ENCODE assay signal across 1 cellular context in the genomic region with DNA sequence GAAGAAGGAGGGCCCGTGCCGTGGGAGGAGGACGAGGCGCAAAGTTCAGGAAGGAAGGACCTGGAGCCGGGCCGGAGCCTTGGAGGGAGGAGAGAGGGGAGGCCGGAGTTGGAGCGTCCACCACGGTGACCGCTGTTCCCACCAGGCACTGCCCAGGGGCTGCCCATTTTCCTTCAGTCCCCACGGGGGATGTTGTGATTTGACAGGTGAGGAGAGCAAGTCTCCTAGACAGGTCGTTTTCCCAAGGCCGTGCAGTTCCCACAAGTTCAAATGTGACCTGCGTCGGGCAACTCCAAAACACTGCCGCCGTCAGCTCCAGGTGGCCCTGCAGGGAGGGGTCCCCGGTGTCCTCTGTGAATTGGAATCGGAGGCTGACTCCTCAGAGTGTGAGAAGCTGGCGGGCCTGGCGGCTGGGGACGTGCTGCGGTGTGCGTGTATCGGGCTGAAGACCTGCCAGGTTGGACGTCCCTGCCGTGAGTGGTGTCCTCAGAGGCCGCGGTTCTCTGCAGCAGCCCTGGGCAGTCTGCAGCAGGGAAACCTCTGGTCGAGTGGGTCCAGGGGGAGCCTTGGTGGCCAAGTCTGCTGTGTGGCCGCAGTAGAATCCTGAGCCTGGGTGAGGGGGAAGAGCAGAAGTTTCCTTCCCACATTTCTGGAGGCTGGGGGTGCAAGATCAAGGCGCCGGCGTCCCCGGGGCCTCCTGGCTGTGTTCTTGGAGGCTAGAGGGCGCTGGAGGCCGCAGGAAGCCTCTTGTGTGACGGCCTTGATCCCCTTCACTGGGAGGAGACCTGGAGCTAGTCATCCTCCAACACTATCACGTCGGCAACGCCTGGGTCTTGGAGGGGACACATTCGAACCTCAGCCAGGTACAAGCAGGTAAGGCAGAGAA.
A peak's percentile ranks its signal among the peaks of the same experiment; 100 is the strongest.
TF ChIP-seq lines count a peak whose summit lies in the region.

No MANE protein-coding gene starts in this region.

TF ChIP-seq in HepG2, 621 proteins besides CTCF, POLR2A, EP300 and RAD21 (continued from another document and continues in another):
- TF ChIP-seq, protein P1, sequence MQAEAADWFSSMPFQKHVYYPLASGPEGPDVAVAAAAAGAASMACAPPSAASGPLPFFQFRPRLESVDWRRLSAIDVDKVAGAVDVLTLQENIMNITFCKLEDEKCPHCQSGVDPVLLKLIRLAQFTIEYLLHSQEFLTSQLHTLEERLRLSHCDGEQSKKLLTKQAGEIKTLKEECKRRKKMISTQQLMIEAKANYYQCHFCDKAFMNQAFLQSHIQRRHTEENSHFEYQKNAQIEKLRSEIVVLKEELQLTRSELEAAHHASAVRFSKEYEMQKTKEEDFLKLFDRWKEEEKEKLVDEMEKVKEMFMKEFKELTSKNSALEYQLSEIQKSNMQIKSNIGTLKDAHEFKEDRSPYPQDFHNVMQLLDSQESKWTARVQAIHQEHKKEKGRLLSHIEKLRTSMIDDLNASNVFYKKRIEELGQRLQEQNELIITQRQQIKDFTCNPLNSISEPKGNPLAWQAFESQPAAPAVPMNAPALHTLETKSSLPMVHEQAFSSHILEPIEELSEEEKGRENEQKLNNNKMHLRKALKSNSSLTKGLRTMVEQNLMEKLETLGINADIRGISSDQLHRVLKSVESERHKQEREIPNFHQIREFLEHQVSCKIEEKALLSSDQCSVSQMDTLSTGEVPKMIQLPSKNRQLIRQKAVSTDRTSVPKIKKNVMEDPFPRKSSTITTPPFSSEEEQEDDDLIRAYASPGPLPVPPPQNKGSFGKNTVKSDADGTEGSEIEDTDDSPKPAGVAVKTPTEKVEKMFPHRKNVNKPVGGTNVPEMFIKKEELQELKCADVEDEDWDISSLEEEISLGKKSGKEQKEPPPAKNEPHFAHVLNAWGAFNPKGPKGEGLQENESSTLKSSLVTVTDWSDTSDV (CRISPR knock-in tag; IDR thresholded peaks at IDR 0.05): no peak
- TF ChIP-seq, protein P2, sequence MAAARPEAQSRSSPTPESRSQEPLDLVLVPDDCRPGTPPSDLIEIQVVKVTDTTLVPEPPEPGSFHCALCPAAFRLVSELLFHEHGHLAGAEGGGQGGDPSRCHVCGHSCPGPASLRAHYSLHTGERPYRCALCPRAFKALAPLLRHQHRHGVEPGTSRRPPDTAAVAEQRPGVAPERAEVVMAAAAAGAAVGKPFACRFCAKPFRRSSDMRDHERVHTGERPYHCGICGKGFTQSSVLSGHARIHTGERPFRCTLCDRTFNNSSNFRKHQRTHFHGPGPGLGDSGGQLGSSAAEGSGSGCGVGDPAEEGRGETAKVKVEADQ (CRISPR knock-in tag; IDR thresholded peaks at IDR 0.05; ENCODE audit: borderline replicate concordance): no peak
- TF ChIP-seq KAT7 (CRISPR knock-in tag; IDR thresholded peaks at IDR 0.05; ENCODE audit: borderline replicate concordance): 0 out of 2 replicates have a peak, but pooled peaks have one; percentile 33
- no peak for TF ChIP-seq TBL1XR1 (IDR thresholded peaks at IDR 0.05; ENCODE audit: borderline replicate concordance, low read length, partially characterized antibody)
- no peak; the same call in 1 of the 2 replicates for TF ChIP-seq ZNF563 (CRISPR knock-in tag; IDR thresholded peaks at IDR 0.05)
- no peak for TF ChIP-seq ZNF652 (CRISPR knock-in tag; IDR thresholded peaks at IDR 0.05; ENCODE audit: borderline replicate concordance, low read depth)
- TF ChIP-seq MZF1 (CRISPR knock-in tag; IDR thresholded peaks at IDR 0.05; ENCODE audit: borderline replicate concordance): no peak
- TF ChIP-seq SIX4 (CRISPR knock-in tag; IDR thresholded peaks at IDR 0.05): no peak
- TF ChIP-seq, protein P3, sequence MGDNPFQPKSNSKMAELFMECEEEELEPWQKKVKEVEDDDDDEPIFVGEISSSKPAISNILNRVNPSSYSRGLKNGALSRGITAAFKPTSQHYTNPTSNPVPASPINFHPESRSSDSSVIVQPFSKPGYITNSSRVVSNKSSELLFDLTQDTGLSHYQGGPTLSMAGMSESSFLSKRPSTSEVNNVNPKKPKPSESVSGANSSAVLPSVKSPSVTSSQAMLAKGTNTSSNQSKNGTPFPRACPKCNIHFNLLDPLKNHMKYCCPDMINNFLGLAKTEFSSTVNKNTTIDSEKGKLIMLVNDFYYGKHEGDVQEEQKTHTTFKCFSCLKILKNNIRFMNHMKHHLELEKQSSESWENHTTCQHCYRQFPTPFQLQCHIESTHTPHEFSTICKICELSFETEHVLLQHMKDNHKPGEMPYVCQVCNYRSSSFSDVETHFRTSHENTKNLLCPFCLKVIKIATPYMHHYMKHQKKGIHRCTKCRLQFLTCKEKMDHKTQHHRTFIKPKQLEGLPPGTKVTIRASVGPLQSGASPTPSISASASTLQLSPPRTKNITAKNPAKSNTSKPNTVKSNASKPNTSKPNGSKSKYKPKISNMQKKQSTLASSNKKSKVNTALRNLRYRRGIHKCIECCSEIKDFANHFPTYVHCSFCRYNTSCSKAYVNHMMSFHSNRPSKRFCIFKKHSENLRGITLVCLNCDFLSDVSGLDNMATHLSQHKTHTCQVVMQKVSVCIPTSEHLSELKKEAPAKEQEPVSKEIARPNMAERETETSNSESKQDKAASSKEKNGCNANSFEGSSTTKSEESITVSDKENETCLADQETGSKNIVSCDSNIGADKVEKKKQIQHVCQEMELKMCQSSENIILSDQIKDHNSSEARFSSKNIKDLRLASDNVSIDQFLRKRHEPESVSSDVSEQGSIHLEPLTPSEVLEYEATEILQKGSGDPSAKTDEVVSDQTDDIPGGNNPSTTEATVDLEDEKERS (CRISPR knock-in tag; IDR thresholded peaks at IDR 0.05): no peak
- peak; percentile 35; the same call in 1 of the 2 replicates for TF ChIP-seq FOXK1 (CRISPR knock-in tag; IDR thresholded peaks at IDR 0.05; ENCODE audit: borderline replicate concordance, low read depth)
- TF ChIP-seq CREM (IDR thresholded peaks at IDR 0.05): no peak
- TF ChIP-seq CREM (CRISPR knock-in tag; IDR thresholded peaks at IDR 0.05): no peak
- TF ChIP-seq, protein P4, sequence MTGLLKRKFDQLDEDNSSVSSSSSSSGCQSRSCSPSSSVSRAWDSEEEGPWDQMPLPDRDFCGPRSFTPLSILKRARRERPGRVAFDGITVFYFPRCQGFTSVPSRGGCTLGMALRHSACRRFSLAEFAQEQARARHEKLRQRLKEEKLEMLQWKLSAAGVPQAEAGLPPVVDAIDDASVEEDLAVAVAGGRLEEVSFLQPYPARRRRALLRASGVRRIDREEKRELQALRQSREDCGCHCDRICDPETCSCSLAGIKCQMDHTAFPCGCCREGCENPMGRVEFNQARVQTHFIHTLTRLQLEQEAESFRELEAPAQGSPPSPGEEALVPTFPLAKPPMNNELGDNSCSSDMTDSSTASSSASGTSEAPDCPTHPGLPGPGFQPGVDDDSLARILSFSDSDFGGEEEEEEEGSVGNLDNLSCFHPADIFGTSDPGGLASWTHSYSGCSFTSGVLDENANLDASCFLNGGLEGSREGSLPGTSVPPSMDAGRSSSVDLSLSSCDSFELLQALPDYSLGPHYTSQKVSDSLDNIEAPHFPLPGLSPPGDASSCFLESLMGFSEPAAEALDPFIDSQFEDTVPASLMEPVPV (CRISPR knock-in tag; IDR thresholded peaks at IDR 0.05): no peak
- TF ChIP-seq MEF2D (CRISPR knock-in tag; IDR thresholded peaks at IDR 0.05): no peak
- TF ChIP-seq, protein P5, sequence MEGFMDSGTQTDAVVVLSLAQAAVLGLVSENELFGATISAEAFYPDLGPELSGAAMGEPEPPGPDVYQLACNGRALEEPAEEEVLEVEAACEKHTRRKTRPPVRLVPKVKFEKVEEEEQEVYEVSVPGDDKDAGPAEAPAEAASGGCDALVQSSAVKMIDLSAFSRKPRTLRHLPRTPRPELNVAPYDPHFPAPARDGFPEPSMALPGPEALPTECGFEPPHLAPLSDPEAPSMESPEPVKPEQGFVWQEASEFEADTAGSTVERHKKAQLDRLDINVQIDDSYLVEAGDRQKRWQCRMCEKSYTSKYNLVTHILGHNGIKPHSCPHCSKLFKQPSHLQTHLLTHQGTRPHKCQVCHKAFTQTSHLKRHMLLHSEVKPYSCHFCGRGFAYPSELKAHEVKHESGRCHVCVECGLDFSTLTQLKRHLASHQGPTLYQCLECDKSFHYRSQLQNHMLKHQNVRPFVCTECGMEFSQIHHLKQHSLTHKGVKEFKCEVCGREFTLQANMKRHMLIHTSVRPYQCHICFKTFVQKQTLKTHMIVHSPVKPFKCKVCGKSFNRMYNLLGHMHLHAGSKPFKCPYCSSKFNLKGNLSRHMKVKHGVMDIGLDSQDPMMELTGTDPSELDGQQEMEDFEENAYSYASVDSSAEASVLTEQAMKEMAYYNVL (CRISPR knock-in tag; IDR thresholded peaks at IDR 0.05; ENCODE audit: borderline replicate concordance): no peak; the same call in 1 of the 2 replicates
- TF ChIP-seq, protein P6, sequence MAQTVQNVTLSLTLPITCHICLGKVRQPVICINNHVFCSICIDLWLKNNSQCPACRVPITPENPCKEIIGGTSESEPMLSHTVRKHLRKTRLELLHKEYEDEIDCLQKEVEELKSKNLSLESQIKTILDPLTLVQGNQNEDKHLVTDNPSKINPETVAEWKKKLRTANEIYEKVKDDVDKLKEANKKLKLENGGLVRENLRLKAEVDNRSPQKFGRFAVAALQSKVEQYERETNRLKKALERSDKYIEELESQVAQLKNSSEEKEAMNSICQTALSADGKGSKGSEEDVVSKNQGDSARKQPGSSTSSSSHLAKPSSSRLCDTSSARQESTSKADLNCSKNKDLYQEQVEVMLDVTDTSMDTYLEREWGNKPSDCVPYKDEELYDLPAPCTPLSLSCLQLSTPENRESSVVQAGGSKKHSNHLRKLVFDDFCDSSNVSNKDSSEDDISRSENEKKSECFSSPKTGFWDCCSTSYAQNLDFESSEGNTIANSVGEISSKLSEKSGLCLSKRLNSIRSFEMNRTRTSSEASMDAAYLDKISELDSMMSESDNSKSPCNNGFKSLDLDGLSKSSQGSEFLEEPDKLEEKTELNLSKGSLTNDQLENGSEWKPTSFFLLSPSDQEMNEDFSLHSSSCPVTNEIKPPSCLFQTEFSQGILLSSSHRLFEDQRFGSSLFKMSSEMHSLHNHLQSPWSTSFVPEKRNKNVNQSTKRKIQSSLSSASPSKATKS (CRISPR knock-in tag; IDR thresholded peaks at IDR 0.05): no peak
- TF ChIP-seq, protein P7, sequence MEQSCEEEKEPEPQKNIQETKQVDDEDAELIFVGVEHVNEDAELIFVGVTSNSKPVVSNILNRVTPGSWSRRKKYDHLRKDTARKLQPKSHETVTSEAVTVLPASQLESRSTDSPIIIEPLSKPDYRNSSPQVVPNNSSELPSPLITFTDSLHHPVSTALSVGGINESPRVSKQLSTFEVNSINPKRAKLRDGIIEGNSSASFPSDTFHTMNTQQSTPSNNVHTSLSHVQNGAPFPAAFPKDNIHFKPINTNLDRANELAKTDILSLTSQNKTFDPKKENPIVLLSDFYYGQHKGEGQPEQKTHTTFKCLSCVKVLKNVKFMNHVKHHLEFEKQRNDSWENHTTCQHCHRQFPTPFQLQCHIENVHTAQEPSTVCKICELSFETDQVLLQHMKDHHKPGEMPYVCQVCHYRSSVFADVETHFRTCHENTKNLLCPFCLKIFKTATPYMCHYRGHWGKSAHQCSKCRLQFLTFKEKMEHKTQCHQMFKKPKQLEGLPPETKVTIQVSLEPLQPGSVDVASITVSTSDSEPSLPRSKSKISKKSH (CRISPR knock-in tag; IDR thresholded peaks at IDR 0.05; ENCODE audit: borderline replicate concordance): no peak
- TF ChIP-seq, protein P8, sequence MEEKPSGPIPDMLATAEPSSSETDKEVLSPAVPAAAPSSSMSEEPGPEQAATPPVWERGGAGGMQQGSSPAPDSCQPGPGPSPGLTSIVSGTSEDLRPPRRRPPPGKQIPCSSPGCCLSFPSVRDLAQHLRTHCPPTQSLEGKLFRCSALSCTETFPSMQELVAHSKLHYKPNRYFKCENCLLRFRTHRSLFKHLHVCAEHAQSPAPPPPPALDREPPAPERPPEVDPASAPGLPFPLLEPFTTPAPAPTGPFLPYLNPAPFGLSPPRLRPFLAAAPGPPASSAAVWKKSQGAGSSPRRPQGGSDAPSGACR (CRISPR knock-in tag; IDR thresholded peaks at IDR 0.05): no peak
- no peak for TF ChIP-seq RBAK (CRISPR knock-in tag; IDR thresholded peaks at IDR 0.05)
- no peak for TF ChIP-seq PHF8 (CRISPR knock-in tag; IDR thresholded peaks at IDR 0.05)
- no peak for TF ChIP-seq ZNF660 (CRISPR knock-in tag; IDR thresholded peaks at IDR 0.05; ENCODE audit: borderline replicate concordance, low read depth)
- 0 out of 2 replicates have a peak, but pooled peaks have one; percentile 22 for TF ChIP-seq ELF3 (CRISPR knock-in tag; IDR thresholded peaks at IDR 0.05)
- TF ChIP-seq KLF13 (CRISPR knock-in tag; IDR thresholded peaks at IDR 0.05): no peak
- no peak for TF ChIP-seq ZNF282 (IDR thresholded peaks at IDR 0.05; ENCODE audit: partially characterized antibody)
- TF ChIP-seq, protein P9, sequence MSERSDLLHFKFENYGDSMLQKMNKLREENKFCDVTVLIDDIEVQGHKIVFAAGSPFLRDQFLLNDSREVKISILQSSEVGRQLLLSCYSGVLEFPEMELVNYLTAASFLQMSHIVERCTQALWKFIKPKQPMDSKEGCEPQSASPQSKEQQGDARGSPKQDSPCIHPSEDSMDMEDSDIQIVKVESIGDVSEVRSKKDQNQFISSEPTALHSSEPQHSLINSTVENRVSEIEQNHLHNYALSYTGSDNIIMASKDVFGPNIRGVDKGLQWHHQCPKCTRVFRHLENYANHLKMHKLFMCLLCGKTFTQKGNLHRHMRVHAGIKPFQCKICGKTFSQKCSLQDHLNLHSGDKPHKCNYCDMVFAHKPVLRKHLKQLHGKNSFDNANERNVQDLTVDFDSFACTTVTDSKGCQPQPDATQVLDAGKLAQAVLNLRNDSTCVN (CRISPR knock-in tag; IDR thresholded peaks at IDR 0.05; ENCODE audit: borderline replicate concordance): no peak
- no peak for TF ChIP-seq ZNF543 (CRISPR knock-in tag; IDR thresholded peaks at IDR 0.05)
- TF ChIP-seq, protein P10, sequence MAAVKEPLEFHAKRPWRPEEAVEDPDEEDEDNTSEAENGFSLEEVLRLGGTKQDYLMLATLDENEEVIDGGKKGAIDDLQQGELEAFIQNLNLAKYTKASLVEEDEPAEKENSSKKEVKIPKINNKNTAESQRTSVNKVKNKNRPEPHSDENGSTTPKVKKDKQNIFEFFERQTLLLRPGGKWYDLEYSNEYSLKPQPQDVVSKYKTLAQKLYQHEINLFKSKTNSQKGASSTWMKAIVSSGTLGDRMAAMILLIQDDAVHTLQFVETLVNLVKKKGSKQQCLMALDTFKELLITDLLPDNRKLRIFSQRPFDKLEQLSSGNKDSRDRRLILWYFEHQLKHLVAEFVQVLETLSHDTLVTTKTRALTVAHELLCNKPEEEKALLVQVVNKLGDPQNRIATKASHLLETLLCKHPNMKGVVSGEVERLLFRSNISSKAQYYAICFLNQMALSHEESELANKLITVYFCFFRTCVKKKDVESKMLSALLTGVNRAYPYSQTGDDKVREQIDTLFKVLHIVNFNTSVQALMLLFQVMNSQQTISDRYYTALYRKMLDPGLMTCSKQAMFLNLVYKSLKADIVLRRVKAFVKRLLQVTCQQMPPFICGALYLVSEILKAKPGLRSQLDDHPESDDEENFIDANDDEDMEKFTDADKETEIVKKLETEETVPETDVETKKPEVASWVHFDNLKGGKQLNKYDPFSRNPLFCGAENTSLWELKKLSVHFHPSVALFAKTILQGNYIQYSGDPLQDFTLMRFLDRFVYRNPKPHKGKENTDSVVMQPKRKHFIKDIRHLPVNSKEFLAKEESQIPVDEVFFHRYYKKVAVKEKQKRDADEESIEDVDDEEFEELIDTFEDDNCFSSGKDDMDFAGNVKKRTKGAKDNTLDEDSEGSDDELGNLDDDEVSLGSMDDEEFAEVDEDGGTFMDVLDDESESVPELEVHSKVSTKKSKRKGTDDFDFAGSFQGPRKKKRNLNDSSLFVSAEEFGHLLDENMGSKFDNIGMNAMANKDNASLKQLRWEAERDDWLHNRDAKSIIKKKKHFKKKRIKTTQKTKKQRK (IDR thresholded peaks at IDR 0.05; ENCODE audit: low read length): no peak
- TF ChIP-seq, protein P11, sequence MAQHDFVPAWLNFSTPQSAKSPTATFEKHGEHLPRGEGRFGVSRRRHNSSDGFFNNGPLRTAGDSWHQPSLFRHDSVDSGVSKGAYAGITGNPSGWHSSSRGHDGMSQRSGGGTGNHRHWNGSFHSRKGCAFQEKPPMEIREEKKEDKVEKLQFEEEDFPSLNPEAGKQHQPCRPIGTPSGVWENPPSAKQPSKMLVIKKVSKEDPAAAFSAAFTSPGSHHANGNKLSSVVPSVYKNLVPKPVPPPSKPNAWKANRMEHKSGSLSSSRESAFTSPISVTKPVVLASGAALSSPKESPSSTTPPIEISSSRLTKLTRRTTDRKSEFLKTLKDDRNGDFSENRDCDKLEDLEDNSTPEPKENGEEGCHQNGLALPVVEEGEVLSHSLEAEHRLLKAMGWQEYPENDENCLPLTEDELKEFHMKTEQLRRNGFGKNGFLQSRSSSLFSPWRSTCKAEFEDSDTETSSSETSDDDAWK (CRISPR knock-in tag; IDR thresholded peaks at IDR 0.05): no peak
